8 cellular contexts compared by ENCODE assay signal in the genomic region with DNA sequence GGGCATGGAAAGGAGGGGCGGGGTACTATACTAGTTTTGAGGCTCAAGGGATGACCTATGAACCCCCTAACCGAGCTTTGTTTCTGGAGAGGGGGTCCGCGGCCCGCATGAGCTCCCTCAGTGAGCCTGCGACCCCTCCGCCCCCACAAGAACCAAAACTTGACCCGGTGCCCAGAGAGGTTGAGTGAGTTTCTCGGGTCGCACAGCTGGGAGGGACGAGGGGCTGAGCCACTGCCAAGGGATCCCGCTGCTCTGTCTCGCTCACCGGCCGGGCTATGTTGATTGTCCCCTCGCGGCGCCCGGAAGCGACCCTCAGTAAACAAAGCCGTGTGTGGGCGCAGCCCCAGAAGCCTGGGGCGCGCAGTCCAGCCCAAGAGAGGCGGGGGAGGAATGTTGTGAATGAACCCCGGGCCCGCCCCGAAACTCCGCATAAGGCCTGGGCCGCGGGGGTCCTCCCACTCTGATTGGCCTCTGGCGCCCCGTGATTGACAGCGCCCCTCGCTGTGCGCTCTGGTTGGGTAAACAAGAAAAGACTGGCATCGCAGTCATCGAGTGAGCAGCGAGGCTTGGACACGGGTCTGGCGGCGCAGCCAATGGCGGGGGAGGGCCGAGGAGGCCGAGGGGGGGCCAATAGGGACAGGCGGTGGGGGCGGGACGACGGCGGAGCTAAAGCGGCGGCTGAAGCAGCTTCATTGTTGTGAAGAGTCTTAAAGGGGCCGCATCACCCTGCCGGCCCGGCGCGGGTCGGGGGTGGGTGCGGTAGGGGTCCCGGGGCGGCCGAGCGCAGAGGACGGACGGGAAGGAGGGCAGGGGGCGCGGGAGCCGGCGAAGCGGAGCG. TPM values are rescaled to one million over a fixed set of nuclear protein-coding genes. Genes with fewer than 3 reads are reported as not detected.
A peak's percentile ranks its signal among the peaks of the same experiment; 100 is the strongest.
DNase-seq lines count a peak whose midpoint lies in the region; ATAC-seq and TF ChIP-seq lines count a peak whose summit lies in the region.

A gene (plus strand): TSS at position 692 of the 838 bp plus-strand sequence. CDS start 206 bp downstream, outside the sequence.

- H3K4me3 Mint-ChIP-seq in activated naive CD8-positive, alpha-beta T cell: peak within 1 kb of the TSS; percentile 96
- peak within 1 kb of the TSS; percentile 94 for H3K4me3 Mint-ChIP-seq in glutamatergic neuron (ENCODE audit: unreplicated experiment)

- peak within 1 kb of the TSS; percentile 97 for H3K4me2 ChIP-seq in osteoblast (ENCODE audit: insufficient read depth, low read length)

- H3K9me3 ChIP-seq in osteoblast (ENCODE audit: low read depth, low read length) (no peaks in the 10 kb centered on the region), thoracic aorta (no peaks in the 10 kb centered on the region)

- ATAC-seq in HG02623 (IDR thresholded peaks at IDR 0.05; ENCODE audit: unreplicated experiment): peak; percentile 93
- ATAC-seq in SK-N-SH treated with all-trans-retinoic acid at 6 μM for 48 hours: peak; percentile 91
- peak; percentile 87 for ATAC-seq in thoracic aorta (ENCODE audit: insufficient number of reproducible peaks, low FRiP score, low read depth)

- peak within 1 kb of the TSS; percentile 68 for H2AFZ ChIP-seq in osteoblast (ENCODE audit: low read length)

- CTCF ChIA-PET in GM10248 (lab: Yijun Ruan, JAX): interaction anchor here (0.7 to 5.3 kb wide), 2 partner anchors 15 to 68 kb away, joined by 3 to 25 read pairs; no protein-coding TSS in a partner anchor

- no peaks in the 10 kb centered on the region for H3K27me3 Mint-ChIP-seq in activated naive CD8-positive, alpha-beta T cell
- H3K27me3 Mint-ChIP-seq in glutamatergic neuron (ENCODE audit: unreplicated experiment): peaks cover 11% of the 10 kb centered on the region

- TF ChIP-seq CTCF in GM10248 (IDR thresholded peaks at IDR 0.05; ENCODE audit: control extremely low read depth, extremely low read depth, low read depth, missing control alignments) (no peak), glutamatergic neuron (IDR thresholded peaks at IDR 0.05; ENCODE audit: partially characterized antibody, unreplicated experiment) (no peak), osteoblast (IDR thresholded peaks at IDR 0.05; ENCODE audit: extremely low read depth, low read depth, low read length) (no peak), thoracic aorta (IDR thresholded peaks at IDR 0.05) (no peak)

- H3K4me1 Mint-ChIP-seq in activated naive CD8-positive, alpha-beta T cell (ENCODE audit: low read depth): peaks cover 27% of the 10 kb centered on the region
- H3K4me1 Mint-ChIP-seq in glutamatergic neuron (ENCODE audit: low read depth, unreplicated experiment): peaks cover 1% of the 10 kb centered on the region

- H3K4me1 ChIP-seq in osteoblast (ENCODE audit: insufficient read depth, low read length) (peaks cover 38% of the 10 kb centered on the region), thoracic aorta (ENCODE audit: control insufficient read depth in 1 of 2, low read depth in 2 of 2) (peaks cover 16 to 38% of the 10 kb centered on the region in 2 donors)

- H3K4me3 ChIP-seq in osteoblast (ENCODE audit: insufficient read depth, low read length) (peak within 1 kb of the TSS; percentile 94), thoracic aorta (peak within 1 kb of the TSS; percentile 99)

- peak within 1 kb of the TSS; percentile 96 for H3K27ac ChIP-seq in osteoblast (ENCODE audit: low read depth, low read length)
- peak within 1 kb of the TSS; percentile 91 to 100 for H3K27ac ChIP-seq in thoracic aorta

- H3K27ac Mint-ChIP-seq in activated naive CD8-positive, alpha-beta T cell: peak within 1 kb of the TSS; percentile 92
- H3K27ac Mint-ChIP-seq in glutamatergic neuron (ENCODE audit: unreplicated experiment): peak within 1 kb of the TSS; percentile 92

- H3K36me3 ChIP-seq in osteoblast (ENCODE audit: insufficient read depth, low read length) (peaks cover 2% of the 10 kb centered on the region), thoracic aorta (no peaks in the 10 kb centered on the region)

- peaks cover 20% of the 10 kb centered on the region for H3K79me2 ChIP-seq in osteoblast (ENCODE audit: insufficient read depth, low read length)

- POLR2A ChIA-PET in GM10248 (lab: Yijun Ruan, JAX): interaction anchor here (0.5 to 1.8 kb wide), 7 partner anchors 15 to 260 kb away, joined by 3 to 6 read pairs (median 4); no protein-coding TSS in a partner anchor

- DNase-seq in GM10248 (ENCODE audit: extremely low spot score): peak; percentile 98
- peak; percentile 99 for DNase-seq in NCI-H1092 treated with DMSO at 0.1 percent for 48 hours (lab: John Stamatoyannopoulos, UW)
- peak; percentile 99 for DNase-seq in glutamatergic neuron
- DNase-seq in osteoblast (ENCODE audit: insufficient read length, low spot score, missing footprints): peak; percentile 100
- peak; percentile 98 for DNase-seq in thoracic aorta (ENCODE audit: low spot score)

- H4K20me1 ChIP-seq in osteoblast (ENCODE audit: insufficient read depth, low read length): peaks cover 10% of the 10 kb centered on the region

- H3K27me3 ChIP-seq in osteoblast (ENCODE audit: insufficient read depth, low read length) (no peaks in the 10 kb centered on the region), thoracic aorta (replicated peaks; ENCODE audit: insufficient read depth) (no peaks in the 10 kb centered on the region)

- no peaks in the 10 kb centered on the region for H3K36me3 Mint-ChIP-seq in activated naive CD8-positive, alpha-beta T cell
- no peaks in the 10 kb centered on the region for H3K36me3 Mint-ChIP-seq in glutamatergic neuron (ENCODE audit: unreplicated experiment)

- H3K9me3 Mint-ChIP-seq in activated naive CD8-positive, alpha-beta T cell (ENCODE audit: low read depth): no peaks in the 10 kb centered on the region
- H3K9me3 Mint-ChIP-seq in glutamatergic neuron (ENCODE audit: unreplicated experiment): peaks cover 5% of the 10 kb centered on the region

TF ChIP-seq in SK-N-SH treated with all-trans-retinoic acid at 6 μM for 48 hours, 23 proteins besides CTCF, POLR2A, EP300 and RAD21:
- 0 out of 2 replicates have a peak, but pooled peaks have one; percentile 21 for TF ChIP-seq CSDC2 (CRISPR knock-in tag; IDR thresholded peaks at IDR 0.05)
- 0 out of 2 replicates have a peak, but pooled peaks have one; percentile 17 for TF ChIP-seq GLIS3 (CRISPR knock-in tag; IDR thresholded peaks at IDR 0.05)
- TF ChIP-seq ARNTL (CRISPR knock-in tag; IDR thresholded peaks at IDR 0.05; ENCODE audit: borderline replicate concordance, low read depth): no peak

RNA-seq across cellular contexts. Expression of the gene that starts here (rescaled TPM):
- total RNA-seq in glutamatergic neuron (ENCODE audit: unreplicated experiment) (46.0 TPM), osteoblast (6.8 and 9.0 TPM in 2 replicates), thoracic aorta (10 to 100 TPM in 1 of 2 donors, 1 to 10 TPM in 1; 9.5 to 11.8 TPM)

Comparison
In these comparisons a context has a peak if more than half of its experiments do, and no peak if none do; other contexts are left out.
1. Peak in every context shown above with its lines: DNase-seq, ATAC-seq, H3K4me3 ChIP-seq and H3K27ac ChIP-seq.